Comparison of ENCODE assay signal across 15 cellular contexts in the genomic region with DNA sequence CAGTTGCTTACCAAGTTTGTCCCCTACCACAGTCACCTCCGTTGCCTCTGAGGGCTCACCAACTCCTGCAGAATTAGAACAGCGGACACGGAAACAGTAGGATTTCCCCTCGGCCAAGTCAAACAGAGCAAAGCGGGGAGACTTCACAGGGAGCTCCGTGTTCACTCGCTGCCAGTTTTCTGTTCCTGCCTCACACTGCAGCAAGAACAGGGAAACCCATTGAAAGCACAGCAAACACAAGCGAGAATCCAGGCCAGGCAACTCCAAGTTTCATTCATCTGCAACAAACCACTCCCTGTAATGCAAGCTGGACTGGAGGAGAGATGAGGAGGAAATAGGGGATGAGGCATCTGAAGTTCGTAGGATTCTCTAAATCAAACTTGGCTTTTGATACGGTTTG.
"Had no signal": no experiment of that assay in that cellular context is flagged by ENCODE, and none has a peak within 500 bp of the region (broad histone marks: within the 10 kb centered on the region; RNA-seq: fewer than 3 reads in every experiment).

No MANE protein-coding gene starts in this region.

- ATAC-seq: naive thymus-derived CD8-positive, alpha-beta T cell; stimulated activated naive CD8-positive, alpha-beta T cell treated with anti-CD3 and anti-CD28 coated beads, Interleukin-15, amount 100 ng/mL, for 72 hours had no signal

- H3K9me3 ChIP-seq: colonic mucosa, thyroid gland, uterus had no signal

- H3K4me1 ChIP-seq: colonic mucosa, thyroid gland, uterus had no signal

- H3K27me3 ChIP-seq: colonic mucosa, thyroid gland, uterus had no signal

- DNase-seq: activated CD4-positive, alpha-beta T cell treated with anti-CD3 and anti-CD28 coated beads, Interleukin-2, amount 50 U/mL, for 1 hour; activated CD4-positive, CD25-positive, alpha-beta regulatory T cell; activated CD8-positive, alpha-beta memory T cell treated with anti-CD3 and anti-CD28 coated beads for 24 hours; activated naive CD8-positive, alpha-beta T cell treated with anti-CD3 and anti-CD28 coated beads for 36 hours; central memory CD4-positive, alpha-beta T cell; colonic mucosa; effector CD4-positive, alpha-beta T cell; foreskin fibroblast; mammary epithelial cell; naive thymus-derived CD8-positive, alpha-beta T cell; stimulated activated CD4-positive, alpha-beta T cell treated with anti-CD3 and anti-CD28 coated beads, Interleukin-1b, Interleukin-23, amount 100 ng/mL, for 48 hours; stimulated activated naive CD8-positive, alpha-beta T cell treated with anti-CD3 and anti-CD28 coated beads, Interleukin-15, amount 100 ng/mL, for 72 hours; SW 1271; thyroid gland; uterus had no signal

- H3K4me3 ChIP-seq: colonic mucosa, thyroid gland, uterus had no signal

- H3K36me3 ChIP-seq: colonic mucosa, thyroid gland, uterus had no signal

- H3K27ac ChIP-seq: colonic mucosa, thyroid gland, uterus had no signal
